8 cellular contexts compared by ENCODE assay signal in the genomic region with DNA sequence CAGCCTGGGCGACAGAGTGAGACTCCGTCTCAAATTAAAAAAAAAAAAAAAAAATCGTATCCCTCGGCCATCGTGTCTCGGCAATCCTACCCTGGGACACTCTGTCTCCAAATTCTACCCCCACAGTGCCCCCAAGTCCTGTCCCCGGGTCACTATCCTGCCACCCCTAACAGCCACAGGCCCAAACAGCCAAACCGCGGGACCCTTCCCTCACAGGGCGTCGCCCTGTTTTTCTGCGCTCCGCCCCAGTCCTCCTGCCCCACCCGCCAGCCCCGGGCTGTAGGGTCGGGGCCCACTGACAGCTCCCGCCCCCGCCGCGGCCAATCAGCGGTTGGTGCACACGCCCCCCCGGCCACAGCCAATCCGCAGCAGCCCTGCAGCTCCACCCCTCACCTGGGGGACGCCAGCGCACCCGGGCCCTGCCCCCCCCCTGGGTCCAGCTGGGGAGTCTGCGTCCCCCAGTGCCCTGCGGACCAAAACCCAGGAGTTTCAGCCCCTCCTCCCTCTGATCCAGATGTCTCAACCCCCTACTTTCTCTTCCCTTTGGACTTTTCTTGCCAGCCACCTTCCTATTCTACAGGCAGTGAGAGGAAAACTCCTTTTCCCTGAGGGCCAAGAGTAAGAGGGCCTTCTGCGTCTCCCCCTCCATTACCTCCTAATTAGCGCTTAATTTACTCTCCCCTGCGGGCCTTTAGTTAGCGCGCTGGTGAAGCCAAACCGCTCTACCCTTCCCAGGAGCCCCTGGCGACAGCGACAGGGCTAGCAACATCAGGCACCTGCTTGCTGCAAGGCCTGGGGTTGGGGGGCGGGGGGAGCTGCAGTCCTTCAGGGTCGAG. TPM values are rescaled to one million over a fixed set of nuclear protein-coding genes. Genes with fewer than 3 reads are reported as not detected.
A peak's percentile ranks its signal among the peaks of the same experiment; 100 is the strongest.
DNase-seq lines count a peak whose midpoint lies in the region; ATAC-seq and TF ChIP-seq lines count a peak whose summit lies in the region.

No MANE protein-coding gene starts in this region.

- H3K27ac Mint-ChIP-seq in T-helper 17 cell, result no peak overlapping the region

- TF ChIP-seq CTCF in NB4 (IDR thresholded peaks at IDR 0.05; ENCODE audit: low read depth, low read length) (no peak), astrocyte of the spinal cord (IDR thresholded peaks at IDR 0.05; ENCODE audit: low read depth, low read length) (no peak), hepatocyte (IDR thresholded peaks at IDR 0.05; ENCODE audit: poor library complexity) (no peak)

- H3K9me3 ChIP-seq in T-helper 17 cell (ENCODE audit: control insufficient read depth, low read length, poor library complexity, severe bottlenecking), result no peaks in the 10 kb centered on the region
- H3K9me3 ChIP-seq in hepatocyte (ENCODE audit: low read depth), result no peaks in the 10 kb centered on the region

- H3K27me3 Mint-ChIP-seq in T-helper 17 cell, result no peaks in the 10 kb centered on the region

- H3K27me3 ChIP-seq in hepatocyte, result no peaks in the 10 kb centered on the region

- no peak for TF ChIP-seq POLR2A in NB4 (IDR thresholded peaks at IDR 0.05; ENCODE audit: extremely low read depth, insufficient read length)

- 6% methylated on average over 25 of the region's 39 CpGs for WGBS in hepatocyte (ENCODE audit: low lambda C conversion rate, missing lambda C conversion rate)

- peak overlapping the region; percentile 23 for H2AFZ ChIP-seq in hepatocyte

- H3K4me1 Mint-ChIP-seq in T-helper 17 cell, result peaks cover 29% of the 10 kb centered on the region

- DNase-seq in Ammon's horn (ENCODE audit: low spot score), result peak; percentile 92
- peak; percentile 83 for DNase-seq in NB4 (ENCODE audit: low read depth)
- peak in 2 of 3 donors; percentile 52 to 56 for DNase-seq in T-helper 17 cell
- DNase-seq in astrocyte of the spinal cord (ENCODE audit: low read depth, low spot score), result peak; percentile 59
- peak; percentile 93 for DNase-seq in hepatocyte (ENCODE audit: low spot score)
- peak; percentile 83 for DNase-seq in retina
- no peak for DNase-seq in COLO829 (ENCODE audit: low spot score)

- H3K4me3 Mint-ChIP-seq in T-helper 17 cell, result peak overlapping the region; percentile 86

- H3K36me3 ChIP-seq in hepatocyte (replicated peaks; ENCODE audit: insufficient read depth, low read depth), result no peaks in the 10 kb centered on the region

- H3K4me2 ChIP-seq in hepatocyte, result peak overlapping the region; percentile 81

- no peaks in the 10 kb centered on the region for H3K36me3 Mint-ChIP-seq in T-helper 17 cell (ENCODE audit: low read depth)

- in situ Hi-C loops in astrocyte of the spinal cord (cut with HindIII; ENCODE audit: low sequenced_read_pairs), result no loop called here

- H3K4me3 ChIP-seq in NB4 (ENCODE audit: low read depth, low read length) (peak overlapping the region; percentile 36), astrocyte of the spinal cord (ENCODE audit: low read depth, low read length) (peak overlapping the region; percentile 72), hepatocyte (no peak overlapping the region)

- ATAC-seq in GM19455 (IDR thresholded peaks at IDR 0.05; ENCODE audit: unreplicated experiment) (peak; percentile 58), T-helper 17 cell (peak; percentile 63)

- peak overlapping the region; percentile 87 for H3K27ac ChIP-seq in hepatocyte

- no peaks in the 10 kb centered on the region for H4K20me1 ChIP-seq in hepatocyte (ENCODE audit: insufficient read depth, poor library complexity, severe bottlenecking)

- H3K79me2 ChIP-seq in hepatocyte, result peaks cover 6% of the 10 kb centered on the region

- no peaks in the 10 kb centered on the region for H3K9me2 ChIP-seq in hepatocyte (replicated peaks; ENCODE audit: insufficient read depth)

- peaks cover 26% of the 10 kb centered on the region for H3K4me1 ChIP-seq in hepatocyte (ENCODE audit: insufficient read depth)

RNA-seq across cellular contexts. Expression of gene BCAT2, which starts 1.5 kb away (rescaled TPM):
- total RNA-seq in T-helper 17 cell (10 to 100 TPM; 14.0 to 14.6 TPM), hepatocyte (39.6 and 44.2 TPM in 2 replicates)
- 84.6 and 122 TPM in 2 replicates for polyA plus RNA-seq in hepatocyte

RNA-seq across cellular contexts. Expression of gene HSD17B14, which starts 24.0 kb away (rescaled TPM):
- total RNA-seq in T-helper 17 cell (under 1 TPM in 1 of 2 donors, not detected in 1; 0.44 TPM), hepatocyte (64.1 and 67.6 TPM in 2 replicates)
- 91.9 and 107 TPM in 2 replicates for polyA plus RNA-seq in hepatocyte

RNA-seq across cellular contexts. Expression of gene PLEKHA4, which starts 56.1 kb away (rescaled TPM):
- total RNA-seq in T-helper 17 cell (1 to 10 TPM in 1 of 2 donors, under 1 TPM in 1; 0.42 to 3.0 TPM), hepatocyte (7.3 and 8.3 TPM in 2 replicates)
- 15.1 and 25.8 TPM in 2 replicates for polyA plus RNA-seq in hepatocyte

RNA-seq across cellular contexts. Expression of gene FGF21, which starts 57.0 kb away (rescaled TPM):
- not detected for total RNA-seq in T-helper 17 cell
- not detected in 2 replicates for total RNA-seq in hepatocyte
- not detected in 2 replicates for polyA plus RNA-seq in hepatocyte

RNA-seq across cellular contexts. Expression of gene FUT1, which starts 59.9 kb away (rescaled TPM):
- under 1 TPM; 0.07 to 0.16 TPM for total RNA-seq in T-helper 17 cell
- total RNA-seq in hepatocyte, result 2.4 TPM in 2 replicates
- 4.3 and 5.2 TPM in 2 replicates for polyA plus RNA-seq in hepatocyte

Comparison
In these comparisons a context has a peak if more than half of its experiments do, and no peak if none do; other contexts are left out.
1. RNA of gene HSD17B14, which starts 24.0 kb away (total RNA-seq): 64.1 to 67.6 TPM in hepatocyte; 0.44 TPM in T-helper 17 cell; every median in the first group is over 10 times any median in the second.